Comparison of ENCODE assay signal across 8 cellular contexts in genomic region chr3:39189648-39190269, GRCh38. TPM values are rescaled to one million over a fixed set of nuclear protein-coding genes. Genes with fewer than 3 reads are reported as not detected.
DNase-seq lines count a peak whose midpoint lies in the region; ATAC-seq and TF ChIP-seq lines count a peak whose summit lies in the region.

No MANE protein-coding gene starts in this region.

- H3K27ac ChIP-seq in OCI-LY1 (ENCODE audit: low read depth, low read length, poor library complexity, severe bottlenecking) (no peak overlapping the region), upper lobe of left lung (no peak overlapping the region)

- H3K9me2 ChIP-seq in OCI-LY1 (ENCODE audit: low read depth, low read length), result no peaks in the 10 kb centered on the region

- no peaks in the 10 kb centered on the region for H3K79me2 ChIP-seq in OCI-LY1 (ENCODE audit: insufficient read depth, low read length)

- no peaks in the 10 kb centered on the region for H3K36me3 Mint-ChIP-seq in neural crest cell (ENCODE audit: low read depth)

- WGBS in upper lobe of left lung, 2 donors, result 33 to 34% methylated on average over 8 of the region's 8 CpGs

- H3K27ac Mint-ChIP-seq in neural crest cell (ENCODE audit: unreplicated experiment), result no peak overlapping the region

- peak overlapping the region; percentile 52 for H3K4me3 Mint-ChIP-seq in neural crest cell

- no peaks in the 10 kb centered on the region for H3K9me3 Mint-ChIP-seq in neural crest cell

- no peaks in the 10 kb centered on the region for H3K27me3 Mint-ChIP-seq in neural crest cell (ENCODE audit: low read depth)

- H3K4me1 ChIP-seq in OCI-LY1 (ENCODE audit: insufficient read depth, low read length, severe bottlenecking) (no peaks in the 10 kb centered on the region), upper lobe of left lung (peaks cover 4 to 9% (median 7%) of the 10 kb centered on the region in 4 donors)

- H3K4me2 ChIP-seq in OCI-LY1 (ENCODE audit: low read length), result no peak overlapping the region

- no peak for TF ChIP-seq POLR2A in upper lobe of left lung (IDR thresholded peaks at IDR 0.05)

- H3K27me3 ChIP-seq in OCI-LY1 (ENCODE audit: insufficient read depth, low read length) (no peaks in the 10 kb centered on the region), upper lobe of left lung (no peaks in the 10 kb centered on the region)

- no peaks in the 10 kb centered on the region for H3K36me3 ChIP-seq in OCI-LY1 (ENCODE audit: insufficient read depth, low read length)
- no peaks in the 10 kb centered on the region for H3K36me3 ChIP-seq in upper lobe of left lung

- peak; percentile 61 for ATAC-seq in HG03378 (IDR thresholded peaks at IDR 0.05; ENCODE audit: unreplicated experiment)
- ATAC-seq in upper lobe of left lung (ENCODE audit: low FRiP score in 2 of 2), result peak; percentile 66 to 76

- TF ChIP-seq CTCF in OCI-LY1 (IDR thresholded peaks at IDR 0.05; ENCODE audit: low read length), result peak; percentile 86
- peak; percentile 73 for TF ChIP-seq CTCF in fibroblast of mammary gland (conservative IDR thresholded peaks at IDR 0.05; ENCODE audit: control insufficient read depth, insufficient read depth, low read depth, low read length)
- TF ChIP-seq CTCF in neural crest cell (conservative IDR thresholded peaks at IDR 0.05), result peak; percentile 83
- peak; percentile 83 to 91 (median 86) for TF ChIP-seq CTCF in upper lobe of left lung (IDR thresholded peaks at IDR 0.05)

- no peak overlapping the region for H2AFZ ChIP-seq in OCI-LY1 (ENCODE audit: low read length)

- no peaks in the 10 kb centered on the region for H3K9me3 ChIP-seq in OCI-LY1 (ENCODE audit: low read length)
- no peaks in the 10 kb centered on the region for H3K9me3 ChIP-seq in upper lobe of left lung

- DNase-seq in NCI-H524 (lab: John Stamatoyannopoulos, UW) (peak; percentile 26 to 67), NCI-H524 treated with DMSO at 0.1 percent for 48 hours (lab: John Stamatoyannopoulos, UW) (no peak), fibroblast of mammary gland (ENCODE audit: low read depth) (peak; percentile 67), neural crest cell (ENCODE audit: low read depth, low spot score) (peak; percentile 56), upper lobe of left lung (peak in 1 of 2 donors; percentile 81)
- DNase-seq in activated T-cell treated with anti-CD3 and anti-CD28 coated beads, Interleukin-2, amount 50 U/mL, for 48 hours, result peak; percentile 65 to 72

- H3K4me3 ChIP-seq in OCI-LY1 (ENCODE audit: low read depth, low read length, poor library complexity, severe bottlenecking) (no peak overlapping the region), fibroblast of mammary gland (ENCODE audit: control insufficient read depth, low read depth, low read length) (no peak overlapping the region), upper lobe of left lung (no peak overlapping the region)

- TF ChIP-seq EP300 in upper lobe of left lung (IDR thresholded peaks at IDR 0.05), result no peak

- peaks cover 7% of the 10 kb centered on the region for H3K4me1 Mint-ChIP-seq in neural crest cell

- H3F3A ChIP-seq in OCI-LY1 (ENCODE audit: insufficient read depth, low read length), result no peaks in the 10 kb centered on the region

- H3K9ac ChIP-seq in OCI-LY1 (ENCODE audit: low read length), result no peak overlapping the region

- H4K20me1 ChIP-seq in OCI-LY1 (ENCODE audit: insufficient read depth, low read length), result no peaks in the 10 kb centered on the region

RNA-seq across cellular contexts. Expression of gene XIRP1, which starts 2.6 kb away (rescaled TPM):
- total RNA-seq in neural crest cell (not detected in 2 replicates), upper lobe of left lung (1 to 10 TPM in 1 of 6 donors, under 1 TPM in 2, not detected in 3; 0.07 to 1.2 (median 0.10) TPM)

RNA-seq across cellular contexts. Expression of gene CSRNP1, which starts 36.4 kb away (rescaled TPM):
- 2.4 TPM in 2 replicates for total RNA-seq in neural crest cell
- 100 to 1,000 TPM in 1 of 6 donors, 10 to 100 TPM in 5; 32.5 to 128 (median 82.4) TPM for total RNA-seq in upper lobe of left lung
